ENCODE assay signal across 8 cellular contexts in the genomic region with DNA sequence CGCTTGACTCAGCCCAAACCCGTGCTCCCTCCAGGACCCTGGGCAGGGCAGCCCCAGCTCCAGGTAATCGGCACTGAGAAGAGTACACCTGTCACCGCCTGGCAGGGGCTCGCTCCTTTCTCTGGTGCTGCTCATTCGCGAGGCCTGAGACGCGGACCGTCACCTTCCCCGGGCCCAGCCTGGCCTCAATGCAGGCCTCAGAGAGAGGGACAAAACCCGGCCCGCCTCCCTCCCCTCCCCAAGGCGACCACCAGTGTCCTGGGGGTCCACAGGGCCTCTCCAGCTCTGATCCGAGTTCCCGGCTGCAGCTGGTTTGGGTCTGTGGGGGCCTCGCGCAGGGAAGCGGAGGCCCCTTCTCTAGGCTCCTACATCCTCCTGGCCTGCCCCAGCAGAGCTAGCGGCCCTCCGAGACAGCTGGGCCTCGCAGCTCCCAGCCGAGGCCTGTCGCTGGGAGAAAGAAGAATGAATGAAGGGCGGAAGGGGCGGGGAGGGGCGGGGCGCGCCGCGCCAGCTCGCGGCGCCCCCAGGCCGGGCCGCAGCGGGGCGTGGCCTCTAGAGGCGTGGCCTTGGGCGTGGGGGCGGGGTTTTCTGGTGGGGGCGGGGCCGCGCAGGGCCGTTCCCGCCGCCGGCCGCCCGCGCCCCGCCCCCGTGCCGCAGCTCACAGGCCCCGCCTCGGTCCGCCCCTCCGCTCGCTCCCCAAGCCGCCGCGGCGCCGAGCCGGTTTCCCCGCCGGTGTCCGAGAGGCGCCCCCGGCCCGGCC. TPM values are rescaled to one million over a fixed set of nuclear protein-coding genes. Genes with fewer than 3 reads are reported as not detected.
A peak's percentile ranks its signal among the peaks of the same experiment; 100 is the strongest.
DNase-seq lines count a peak whose midpoint lies in the region; ATAC-seq and TF ChIP-seq lines count a peak whose summit lies in the region.

A gene (plus strand): TSS at position 688 of the 760 bp plus-strand sequence. CDS start 187 bp downstream, outside the sequence.

- H3K9me3 ChIP-seq in right lobe of liver: no peaks in the 10 kb centered on the region

- peaks cover 0 to 12% (median 0%) of the 10 kb centered on the region in 4 donors for H3K4me1 ChIP-seq in right lobe of liver

- TF ChIP-seq CTCF in AG10803 (conservative IDR thresholded peaks at IDR 0.05; ENCODE audit: low read length) (no peak), dorsolateral prefrontal cortex (IDR thresholded peaks at IDR 0.05 in 54 of 56, conservative IDR thresholded peaks at IDR 0.05 in 2 of 56; ENCODE audit: low read depth in 1 of 56, partially characterized antibody in 56 of 56) (no peak), right lobe of liver (IDR thresholded peaks at IDR 0.05) (no peak)

- ATAC-seq in GM19035 (IDR thresholded peaks at IDR 0.05; ENCODE audit: unreplicated experiment): peak; percentile 69
- ATAC-seq in HG03280 (IDR thresholded peaks at IDR 0.05; ENCODE audit: unreplicated experiment): peak; percentile 77
- peak; percentile 93 to 99 (median 96) for ATAC-seq in right lobe of liver

- H3K27me3 ChIP-seq in dorsolateral prefrontal cortex (no peaks in the 10 kb centered on the region), right lobe of liver (no peaks in the 10 kb centered on the region)

- peak within 1 kb of the TSS in 56 of 59 donors; percentile 9 to 87 (median 69) for H3K27ac ChIP-seq in dorsolateral prefrontal cortex
- H3K27ac ChIP-seq in right lobe of liver: no peak within 1 kb of the TSS

- H3K36me3 ChIP-seq in right lobe of liver: no peaks in the 10 kb centered on the region

- intact Hi-C loops in dorsolateral prefrontal cortex (cut with DNase I) (loop anchor here (5.0 kb wide), 1 partner anchor 89 kb away; a partner anchor contains a TSS), right lobe of liver (cut with DNase I) (loop anchor here in 1 of 2 donors (10.0 kb wide), 1 partner anchor 92 kb away; a partner anchor contains a TSS)

- TF ChIP-seq POLR2A in right lobe of liver (IDR thresholded peaks at IDR 0.05): no peak

- peak within 1 kb of the TSS; percentile 69 for H3K4me3 ChIP-seq in AG10803 (ENCODE audit: low read length)
- peak within 1 kb of the TSS; percentile 51 to 86 (median 75) for H3K4me3 ChIP-seq in dorsolateral prefrontal cortex
- H3K4me3 ChIP-seq in right lobe of liver: peak within 1 kb of the TSS; percentile 56 to 69 (median 65)

- WGBS in right lobe of liver (ENCODE audit: insufficient coverage, low coverage, low lambda C conversion rate, missing lambda C conversion rate): 92% methylated on average over 2 of the region's 71 CpGs

- DNase-seq in AG10803 (ENCODE audit: low read depth) (peak; percentile 64), NCI-H69 (lab: John Stamatoyannopoulos, UW) (peak; percentile 95), dorsolateral prefrontal cortex (peak; percentile 62 to 87 (median 78)), right lobe of liver (peak; percentile 82 to 85 (median 84))
- peak; percentile 78 for DNase-seq in activated CD4-positive, alpha-beta T cell treated with anti-CD3 and anti-CD28 coated beads, Interleukin-2, amount 50 U/mL, for 48 hours
- peak; percentile 84 for DNase-seq in stimulated activated CD4-positive, alpha-beta T cell treated with anti-CD3 and anti-CD28 coated beads, Interleukin-4, amount 100 ng/mL, for 1 hour

RNA-seq across cellular contexts. Expression of the gene that starts here (rescaled TPM):
- total RNA-seq in dorsolateral prefrontal cortex (100 to 1,000 TPM in 79 of 120 experiments, 10 to 100 TPM in 41; 39.1 to 162 (median 111) TPM), right lobe of liver (1 to 10 TPM; 3.1 to 9.9 (median 5.8) TPM)

Comparison
In these comparisons a context has a peak if more than half of its experiments do, and no peak if none do; other contexts are left out.
1. H3K27ac ChIP-seq: peak in dorsolateral prefrontal cortex (56 of 59); none in right lobe of liver (0 of 3).
2. Peak in every context shown above with its lines, with median percentiles within 50 percentile points of each other: DNase-seq, H3K4me3 ChIP-seq and ATAC-seq.